Comparison of ENCODE assay signal across 8 cellular contexts in the genomic region with DNA sequence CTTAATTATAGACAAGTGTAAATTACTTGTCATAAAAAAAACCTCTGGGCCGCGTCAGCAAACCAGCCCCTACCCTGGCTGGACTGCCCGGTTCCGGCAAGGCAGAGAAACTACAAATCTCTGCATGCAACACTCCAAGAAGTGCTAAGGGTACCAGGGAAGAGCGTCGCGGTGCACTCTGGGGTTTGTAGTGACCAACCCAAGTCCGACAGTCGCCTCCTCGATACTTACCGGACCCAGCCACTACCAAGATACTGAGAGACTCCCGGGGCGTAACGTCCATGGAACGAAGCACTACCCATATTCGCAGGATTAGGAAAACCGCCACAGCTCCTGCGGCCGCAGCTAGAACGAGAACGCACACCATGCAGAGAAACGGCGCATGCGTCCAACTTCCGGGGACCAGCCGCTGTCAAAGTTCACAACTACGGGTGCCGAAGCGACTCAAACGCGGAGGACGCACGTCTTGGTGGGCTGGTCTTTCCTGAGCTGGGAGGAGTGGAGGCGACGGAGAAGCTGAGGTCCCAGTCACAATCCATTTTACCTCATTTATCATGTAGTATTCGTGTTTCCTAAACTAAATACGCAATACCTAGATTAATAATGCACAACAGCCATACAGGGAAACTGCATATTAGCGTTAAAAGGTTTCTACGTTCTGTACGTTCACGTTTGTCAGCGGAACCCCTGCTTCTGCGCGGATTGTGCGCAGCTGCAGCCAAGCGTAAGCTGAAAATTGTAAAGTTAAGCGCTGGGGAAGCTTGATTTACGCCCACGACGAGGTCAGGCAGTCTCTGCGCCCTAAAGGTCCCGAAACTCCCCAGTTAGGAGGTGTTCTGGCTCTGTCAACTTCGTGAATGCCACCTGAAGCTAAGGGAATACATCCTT. TPM values are rescaled to one million over a fixed set of nuclear protein-coding genes. Genes with fewer than 3 reads are reported as not detected.
DNase-seq lines count a peak whose midpoint lies in the region; ATAC-seq and TF ChIP-seq lines count a peak whose summit lies in the region.

TSS of gene ALG14 (minus strand) at position 420 of the 888 bp plus-strand sequence. CDS start at position 367, 53 bp downstream.

- WGBS in SK-N-SH (ENCODE audit: low lambda C conversion rate): 3% methylated on average over 53 of the region's 53 CpGs

- H3K36me3 Mint-ChIP-seq in activated naive CD4-positive, alpha-beta T cell treated with anti-CD3 and anti-CD28 coated beads, Interleukin-2, amount 50 U/mL, for 72 hours: peaks cover 0 to 14% of the 10 kb centered on the region in 2 donors

- H3K27me3 ChIP-seq in SK-N-SH (ENCODE audit: insufficient read depth): no peaks in the 10 kb centered on the region

- peak; percentile 99 for ATAC-seq in HG02610 (IDR thresholded peaks at IDR 0.05; ENCODE audit: unreplicated experiment)
- ATAC-seq in activated naive CD4-positive, alpha-beta T cell treated with anti-CD3 and anti-CD28 coated beads, Interleukin-2, amount 50 U/mL, for 72 hours: peak; percentile 86 to 95

- no peaks in the 10 kb centered on the region for H3K9me3 Mint-ChIP-seq in activated naive CD4-positive, alpha-beta T cell treated with anti-CD3 and anti-CD28 coated beads, Interleukin-2, amount 50 U/mL, for 72 hours

- H3K4me2 ChIP-seq in SK-N-SH: peak within 1 kb of the TSS; percentile 80

- 0 out of 4 replicates have a peak, but pooled peaks of 1 of the 2 experiments have one; percentile 10 for TF ChIP-seq EP300 in SK-N-SH (IDR thresholded peaks at IDR 0.05; ENCODE audit: borderline replicate concordance in 1 of 2, low read depth in 1 of 2, low read length in 1 of 2)

- no peak; the same call in 1 of the 2 replicates for TF ChIP-seq RAD21 in SK-N-SH (IDR thresholded peaks at IDR 0.05; ENCODE audit: low read length)

- peaks cover 0 to 5% of the 10 kb centered on the region in 2 experiments; a peak in 2 of 4 replicates for H3K4me1 ChIP-seq in SK-N-SH (ENCODE audit: control insufficient read depth in 1 of 2, insufficient read depth in 2 of 2, low read depth in 1 of 2, low read length in 1 of 2)

- no peaks in the 10 kb centered on the region for H4K20me1 ChIP-seq in SK-N-SH (ENCODE audit: insufficient read depth)

- CTCF ChIA-PET in SK-N-SH (lab: Yijun Ruan, JAX): interaction anchor here (0.7 to 4.4 kb wide), 6 partner anchors 12 to 266 kb away, joined by 3 to 22 read pairs (median 4); partner anchors contain the start of gene RWDD3

- peak within 1 kb of the TSS; percentile 94 for H2AFZ ChIP-seq in SK-N-SH (ENCODE audit: low read depth)

- peak; percentile 91 for DNase-seq in NCI-H1092 (lab: John Stamatoyannopoulos, UW)
- peak; percentile 86 for DNase-seq in SK-N-SH
- DNase-seq in activated naive CD4-positive, alpha-beta T cell treated with anti-CD3 and anti-CD28 coated beads, Interleukin-2, amount 50 U/mL, for 72 hours (ENCODE audit: low spot score in 2 of 2): peak; percentile 83 to 90
- peak; percentile 93 for DNase-seq in glomerular visceral epithelial cell (ENCODE audit: extremely low spot score)
- peak; percentile 89 for DNase-seq in occipital lobe (lab: John Stamatoyannopoulos, UW)

- H3K79me2 ChIP-seq in SK-N-SH (ENCODE audit: insufficient read depth): no peaks in the 10 kb centered on the region

- no peaks in the 10 kb centered on the region for H3K9me3 ChIP-seq in SK-N-SH

- H3K4me3 ChIP-seq in GM08714 (ENCODE audit: low read length) (peak within 1 kb of the TSS; percentile 77), SK-N-SH (ENCODE audit: low read depth in 2 of 2, low read length in 1 of 2) (peak within 1 kb of the TSS; percentile 76 to 81)

- POLR2A ChIA-PET in SK-N-SH (lab: Yijun Ruan, JAX): interaction anchor here (1.2 to 1.8 kb wide), 3 partner anchors 45 to 317 kb away, joined by 4 to 14 read pairs (median 9); partner anchors contain the start of genes RWDD3 and TLCD4

- H3K27ac Mint-ChIP-seq in activated naive CD4-positive, alpha-beta T cell treated with anti-CD3 and anti-CD28 coated beads, Interleukin-2, amount 50 U/mL, for 72 hours: peak within 1 kb of the TSS; percentile 91 to 99

- H3K36me3 ChIP-seq in SK-N-SH (replicated peaks in 1 of 2; ENCODE audit: control insufficient read depth in 1 of 2, insufficient read depth in 2 of 2, low read length in 1 of 2): peaks cover 0 to 3% of the 10 kb centered on the region in 2 experiments

- no peaks in the 10 kb centered on the region for H3K9me2 ChIP-seq in SK-N-SH

- no peaks in the 10 kb centered on the region for H3F3A ChIP-seq in SK-N-SH (replicated peaks; ENCODE audit: insufficient read depth)

- H3K27ac ChIP-seq in SK-N-SH (ENCODE audit: low read depth in 2 of 2, low read length in 1 of 2) (peak within 1 kb of the TSS; percentile 83 to 98), temporal lobe (ENCODE audit: low read depth, low read length) (peak within 1 kb of the TSS; percentile 92)

- no peak for TF ChIP-seq CTCF in SK-N-SH (IDR thresholded peaks at IDR 0.05)

- peak within 1 kb of the TSS; percentile 68 for H3K9ac ChIP-seq in SK-N-SH

TF ChIP-seq in SK-N-SH, 30 proteins besides CTCF, POLR2A, EP300 and RAD21 (continues in another document):
- TF ChIP-seq ELF1 (IDR thresholded peaks at IDR 0.05) (peak; percentile 91), USF2 (IDR thresholded peaks at IDR 0.05; ENCODE audit: borderline replicate concordance, low read depth, low read length) (no peak), CHD2 (IDR thresholded peaks at IDR 0.05; ENCODE audit: low read length, partially characterized antibody) (peak; percentile 24), PBX3 (IDR thresholded peaks at IDR 0.05) (peak; percentile 17; the same call in 1 of the 2 replicates), EZH2phosphoT487 (IDR thresholded peaks at IDR 0.05; ENCODE audit: borderline replicate concordance, low read depth) (no peak), RXRA (IDR thresholded peaks at IDR 0.05; ENCODE audit: borderline replicate concordance, low read depth) (no peak), FOXM1 (IDR thresholded peaks at IDR 0.05; ENCODE audit: low read depth) (no peak), MXI1 (IDR thresholded peaks at IDR 0.05; ENCODE audit: low read depth, low read length) (peak; percentile 52; the same call in 1 of the 2 replicates), POLR2AphosphoS5 (IDR thresholded peaks at IDR 0.05; ENCODE audit: low read depth, low read length) (peak; percentile 89), NRF1 (IDR thresholded peaks at IDR 0.05; ENCODE audit: low read depth, low read length) (peak; percentile 70), ZBTB33 (IDR thresholded peaks at IDR 0.05; ENCODE audit: borderline replicate concordance, low read depth) (0 out of 2 replicates have a peak, but pooled peaks have one; percentile 43), TEAD4 (IDR thresholded peaks at IDR 0.05; ENCODE audit: borderline replicate concordance, insufficient read depth) (no peak), SIN3A (IDR thresholded peaks at IDR 0.05; ENCODE audit: borderline replicate concordance, low read depth, low read length) (no peak), FOXJ3 (CRISPR knock-in tag; IDR thresholded peaks at IDR 0.05) (no peak), YY1 (IDR thresholded peaks at IDR 0.05; ENCODE audit: low read depth) (peak; percentile 25; the same call in 1 of the 2 replicates), NFIC (IDR thresholded peaks at IDR 0.05; ENCODE audit: borderline replicate concordance) (no peak), GATA2 (CRISPR knock-in tag; IDR thresholded peaks at IDR 0.05) (no peak), TCF12 (IDR thresholded peaks at IDR 0.05) (no peak), JUND (IDR thresholded peaks at IDR 0.05) (no peak), FOSL2 (IDR thresholded peaks at IDR 0.05; ENCODE audit: borderline replicate concordance, low read depth) (no peak), RFX5 (IDR thresholded peaks at IDR 0.05; ENCODE audit: low read length) (no peak), TAF1 (IDR thresholded peaks at IDR 0.05; ENCODE audit: borderline replicate concordance, low read depth, low read length) (peak; percentile 54), GABPA (IDR thresholded peaks at IDR 0.05; ENCODE audit: low read depth) (peak; percentile 67)

RNA-seq across cellular contexts. Expression of gene ALG14, which starts in this region (rescaled TPM):
- polyA plus RNA-seq in SK-N-SH (2012; rRNA removed): 2.5 and 2.6 TPM in 2 replicates
- polyA plus RNA-seq in SK-N-SH (2012; cell fraction: cytosol; rRNA removed): 2.4 and 3.1 TPM in 2 replicates
- polyA plus RNA-seq in SK-N-SH (2012; cell fraction: nucleus; rRNA removed): 1.4 and 1.7 TPM in 2 replicates
- 1 to 10 TPM; 3.7 to 9.1 TPM for total RNA-seq in activated naive CD4-positive, alpha-beta T cell treated with anti-CD3 and anti-CD28 coated beads, Interleukin-2, amount 50 U/mL, for 72 hours
- total RNA-seq in occipital lobe: 4.1 TPM
- 1.5 TPM for total RNA-seq in temporal lobe

Comparison
In these comparisons a context has a peak if more than half of its experiments do, and no peak if none do; other contexts are left out.
1. Peak in every context shown above with its lines: DNase-seq, ATAC-seq, H3K4me3 ChIP-seq and H3K27ac ChIP-seq.